Comparison of ENCODE assay signal across 17 cellular contexts in the genomic region with DNA sequence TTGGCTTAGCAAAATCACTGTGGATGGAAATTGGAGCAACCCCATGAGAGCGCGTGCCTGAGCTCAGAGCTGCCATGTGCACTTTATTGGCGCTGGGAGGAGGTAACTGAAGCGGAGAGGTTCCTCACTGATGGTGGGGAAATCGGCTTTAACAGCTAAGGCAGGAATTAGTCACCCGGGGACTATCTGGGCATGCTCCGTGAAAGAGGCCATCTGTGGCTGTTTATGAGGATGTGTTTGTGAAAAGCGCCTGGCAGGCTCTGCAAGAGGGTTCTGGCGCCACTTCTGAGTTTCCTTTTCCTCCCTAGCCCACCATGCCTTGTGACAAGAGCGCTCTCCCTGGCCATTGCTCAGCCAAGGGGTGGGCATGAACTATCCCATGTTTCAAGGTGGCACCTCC.
DNase-seq lines count a peak whose midpoint lies in the region; ATAC-seq and TF ChIP-seq lines count a peak whose summit lies in the region.
"Had no signal": no experiment of that assay in that cellular context is flagged by ENCODE, and none has a peak within 500 bp of the region (broad histone marks: within the 10 kb centered on the region; RNA-seq: fewer than 3 reads in every experiment).

No MANE protein-coding gene starts in this region.

- intact Hi-C loops in activated CD4-positive, alpha-beta memory T cell treated with anti-CD3 and anti-CD28 coated beads for 36 hours (cut with micrococcal nuclease), result no loop called here

- no peak overlapping the region for H3K4me3 Mint-ChIP-seq in activated CD4-positive, alpha-beta memory T cell treated with anti-CD3 and anti-CD28 coated beads for 36 hours
- H3K4me3 Mint-ChIP-seq: CD14-positive monocyte; CD8-positive, alpha-beta T cell had no signal

- H3K9ac ChIP-seq in BLaER1 (no peak overlapping the region), GM23248 (no peak overlapping the region), OCI-LY1 (ENCODE audit: low read length) (peak overlapping the region; percentile 24)

- no peaks in the 10 kb centered on the region; the same call in 1 of the 2 replicates for H3K9me3 ChIP-seq in BLaER1
- H3K9me3 ChIP-seq in GM23248 (ENCODE audit: low read depth), result no peaks in the 10 kb centered on the region
- no peaks in the 10 kb centered on the region for H3K9me3 ChIP-seq in OCI-LY1 (ENCODE audit: low read length)

- H3K79me2 ChIP-seq in GM23248 (ENCODE audit: insufficient read depth) (no peaks in the 10 kb centered on the region), OCI-LY1 (ENCODE audit: insufficient read depth, low read length) (peaks cover 20% of the 10 kb centered on the region)

- H4K20me1 ChIP-seq in BLaER1 (no peaks in the 10 kb centered on the region), GM23248 (ENCODE audit: insufficient read depth) (no peaks in the 10 kb centered on the region), OCI-LY1 (ENCODE audit: insufficient read depth, low read length) (no peaks in the 10 kb centered on the region)

- H3K4me1 Mint-ChIP-seq in activated CD4-positive, alpha-beta memory T cell treated with anti-CD3 and anti-CD28 coated beads for 36 hours (ENCODE audit: low read depth), result no peaks in the 10 kb centered on the region

- H2AFZ ChIP-seq in GM23248 (no peak overlapping the region), OCI-LY1 (ENCODE audit: low read length) (no peak overlapping the region)

- H3K4me1 ChIP-seq in BLaER1 (peaks cover 70% of the 10 kb centered on the region), GM23248 (ENCODE audit: insufficient read depth) (no peaks in the 10 kb centered on the region), OCI-LY1 (ENCODE audit: insufficient read depth, low read length, severe bottlenecking) (peaks cover 78% of the 10 kb centered on the region)
- H3K4me1 ChIP-seq: A549 had no signal

- 38 to 47% methylated on average over 10 of the region's 10 CpGs for WGBS in GM23248 (ENCODE audit: low coverage in 1 of 2, low lambda C conversion rate in 2 of 2, missing lambda C conversion rate in 2 of 2), 2 experiments

- H3K4me2 ChIP-seq in BLaER1, result peak overlapping the region; percentile 60
- no peak overlapping the region for H3K4me2 ChIP-seq in GM23248 (ENCODE audit: unreplicated experiment)
- peak overlapping the region; percentile 54 for H3K4me2 ChIP-seq in OCI-LY1 (ENCODE audit: low read length)
- H3K4me2 ChIP-seq: A549 had no signal

- ATAC-seq in HG03039 (IDR thresholded peaks at IDR 0.05; ENCODE audit: unreplicated experiment), result no peak
- ATAC-seq: A549; CD8-positive, alpha-beta T cell; GM12878 had no signal

- H3K27ac Mint-ChIP-seq in activated CD4-positive, alpha-beta memory T cell treated with anti-CD3 and anti-CD28 coated beads for 36 hours, result no peak overlapping the region
- H3K27ac Mint-ChIP-seq: CD14-positive monocyte; CD8-positive, alpha-beta T cell had no signal

- H3K9me3 Mint-ChIP-seq in activated CD4-positive, alpha-beta memory T cell treated with anti-CD3 and anti-CD28 coated beads for 36 hours, result peaks cover 12% of the 10 kb centered on the region

- H3K27ac ChIP-seq in BLaER1 (peak overlapping the region; percentile 65), GM23248 (no peak overlapping the region), OCI-LY1 (ENCODE audit: low read depth, low read length, poor library complexity, severe bottlenecking) (peak overlapping the region; percentile 98)
- H3K27ac ChIP-seq: A549 had no signal

- no peaks in the 10 kb centered on the region for H3K27me3 Mint-ChIP-seq in activated CD4-positive, alpha-beta memory T cell treated with anti-CD3 and anti-CD28 coated beads for 36 hours

- DNase-seq in GM23248 (peak; percentile 8), amniotic stem cell (lab: John Stamatoyannopoulos, UW) (no peak), NOMO-1 treated with dmso at 0.1 percent for 144 hours (lab: John Stamatoyannopoulos, UW; ENCODE audit: unreplicated experiment) (no peak)
- DNase-seq in activated CD4-positive, alpha-beta memory T cell treated with anti-CD3 and anti-CD28 coated beads for 36 hours, result no peak
- DNase-seq: AML-193; CD8-positive, alpha-beta T cell; COR-L47; H7; IMR-90; Kasumi-1; KBM-7 had no signal

- in situ Hi-C loops in GM23248 (cut with MboI), result no loop called here

- H3F3A ChIP-seq in GM23248 (ENCODE audit: insufficient read depth) (no peaks in the 10 kb centered on the region), OCI-LY1 (ENCODE audit: insufficient read depth, low read length) (no peaks in the 10 kb centered on the region)

- H3K9me2 ChIP-seq in GM23248 (ENCODE audit: insufficient read depth) (no peaks in the 10 kb centered on the region), OCI-LY1 (ENCODE audit: low read depth, low read length) (no peaks in the 10 kb centered on the region)

- no peaks in the 10 kb centered on the region for H3K36me3 ChIP-seq in BLaER1
- no peaks in the 10 kb centered on the region for H3K36me3 ChIP-seq in GM23248 (ENCODE audit: low read depth)
- H3K36me3 ChIP-seq in OCI-LY1 (ENCODE audit: insufficient read depth, low read length), result peaks cover 10% of the 10 kb centered on the region

- TF ChIP-seq CTCF in OCI-LY1 (IDR thresholded peaks at IDR 0.05; ENCODE audit: low read length), result no peak

- H3K27me3 ChIP-seq in BLaER1, result no peaks in the 10 kb centered on the region
- H3K27me3 ChIP-seq in GM23248 (replicated peaks; ENCODE audit: insufficient read depth), result 0 out of 2 replicates have a peak, but pooled peaks cover 24% of the 10 kb centered on the region
- H3K27me3 ChIP-seq in OCI-LY1 (ENCODE audit: insufficient read depth, low read length), result no peaks in the 10 kb centered on the region

- H3K36me3 Mint-ChIP-seq in activated CD4-positive, alpha-beta memory T cell treated with anti-CD3 and anti-CD28 coated beads for 36 hours, result no peaks in the 10 kb centered on the region
- H3K36me3 Mint-ChIP-seq: CD14-positive monocyte; CD8-positive, alpha-beta T cell had no signal

- H3K4me3 ChIP-seq in BLaER1 (no peak overlapping the region), GM23248 (no peak overlapping the region), OCI-LY1 (ENCODE audit: low read depth, low read length, poor library complexity, severe bottlenecking) (peak overlapping the region; percentile 21)
- H3K4me3 ChIP-seq: A549, GM12878 had no signal

- POLR2A ChIA-PET in activated CD4-positive, alpha-beta memory T cell treated with anti-CD3 and anti-CD28 coated beads for 36 hours (lab: Charles Lee), result no interaction called here

- CTCF ChIA-PET in activated CD4-positive, alpha-beta memory T cell treated with anti-CD3 and anti-CD28 coated beads for 36 hours (lab: Charles Lee), result no interaction called here
